In the genomic region with DNA sequence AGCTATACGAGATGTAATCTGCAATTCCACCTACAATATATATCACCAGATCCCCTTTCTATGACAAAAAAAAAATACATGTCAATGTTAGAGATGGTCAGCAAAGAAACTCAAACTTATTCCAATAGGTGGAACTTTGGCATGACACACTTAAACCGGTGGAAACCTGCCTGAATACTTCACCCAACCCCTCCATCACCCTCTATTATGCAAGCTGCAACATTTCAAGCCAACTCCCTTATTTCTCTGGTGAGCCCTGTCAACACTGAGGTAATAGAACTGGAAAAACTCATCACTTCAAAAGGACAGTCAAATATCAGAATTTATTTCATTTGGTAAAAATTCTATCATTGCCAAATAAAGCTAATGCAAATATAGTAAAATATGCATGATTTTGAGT, we compare ENCODE assay signal across 20 cellular contexts.
"Had no signal": no experiment of that assay in that cellular context is flagged by ENCODE, and none has a peak within 500 bp of the region (broad histone marks: within the 10 kb centered on the region; RNA-seq: fewer than 3 reads in every experiment).

No MANE protein-coding gene starts in this region.

- DNase-seq: activated CD8-positive, alpha-beta memory T cell treated with anti-CD3 and anti-CD28 coated beads for 24 hours; activated CD8-positive, alpha-beta memory T cell treated with anti-CD3 and anti-CD28 coated beads, Interleukin-2, amount 50 U/mL, for 48 hours; activated effector memory CD4-positive, alpha-beta T cell treated with anti-CD3 and anti-CD28 coated beads, Interleukin-2, amount 50 U/mL, for 16 hours; activated naive CD4-positive, alpha-beta T cell treated with anti-CD3 and anti-CD28 coated beads, Interleukin-2, amount 50 U/mL, for 16 hours; activated T-cell treated with anti-CD3 and anti-CD28 coated beads, Interleukin-2, amount 50 U/mL, for 72 hours; adrenal gland; caudate nucleus; glutamatergic neuron; hippocampal formation; kidney; midbrain; nephron progenitor cell; nucleus accumbens; retina; stimulated activated naive CD4-positive, alpha-beta T cell; uterus had no signal

- H3K4me3 ChIP-seq: adrenal gland, tibial nerve, uterus had no signal

- ATAC-seq: activated CD4-positive, CD25-positive, alpha-beta regulatory T cell treated with anti-CD3 and anti-CD28 coated beads, Interleukin-2, amount 50 U/mL, for 24 hours; activated T-cell treated with anti-CD3 and anti-CD28 coated beads, Interleukin-2, amount 50 U/mL, for 72 hours; left lobe of liver had no signal

- H3K4me3 Mint-ChIP-seq: activated T-cell treated with anti-CD3 and anti-CD28 coated beads, Interleukin-2, amount 50 U/mL, for 72 hours; nephron progenitor cell; T-helper 1 cell treated with Interleukin-12 subunit alpha and Interleukin-12 subunit beta and Interleukin-4 antibody, amounts not matched to agents 30 μg/mL and 1 μg/mL, for 36 hours had no signal

- H3K9me3 ChIP-seq: adrenal gland, tibial nerve, uterus had no signal

- H3K27ac ChIP-seq: adrenal gland had no signal

- H3K9me3 Mint-ChIP-seq: activated T-cell treated with anti-CD3 and anti-CD28 coated beads, Interleukin-2, amount 50 U/mL, for 72 hours; nephron progenitor cell; T-helper 1 cell treated with Interleukin-12 subunit alpha and Interleukin-12 subunit beta and Interleukin-4 antibody, amounts not matched to agents 30 μg/mL and 1 μg/mL, for 36 hours had no signal

- H3K36me3 ChIP-seq: adrenal gland, tibial nerve, uterus had no signal

- H3K27me3 ChIP-seq: adrenal gland, tibial nerve, uterus had no signal

- H3K27ac Mint-ChIP-seq: activated T-cell treated with anti-CD3 and anti-CD28 coated beads, Interleukin-2, amount 50 U/mL, for 72 hours; nephron progenitor cell; T-helper 1 cell treated with Interleukin-12 subunit alpha and Interleukin-12 subunit beta and Interleukin-4 antibody, amounts not matched to agents 30 μg/mL and 1 μg/mL, for 36 hours had no signal
